18 cellular contexts compared by ENCODE assay signal in the genomic region with DNA sequence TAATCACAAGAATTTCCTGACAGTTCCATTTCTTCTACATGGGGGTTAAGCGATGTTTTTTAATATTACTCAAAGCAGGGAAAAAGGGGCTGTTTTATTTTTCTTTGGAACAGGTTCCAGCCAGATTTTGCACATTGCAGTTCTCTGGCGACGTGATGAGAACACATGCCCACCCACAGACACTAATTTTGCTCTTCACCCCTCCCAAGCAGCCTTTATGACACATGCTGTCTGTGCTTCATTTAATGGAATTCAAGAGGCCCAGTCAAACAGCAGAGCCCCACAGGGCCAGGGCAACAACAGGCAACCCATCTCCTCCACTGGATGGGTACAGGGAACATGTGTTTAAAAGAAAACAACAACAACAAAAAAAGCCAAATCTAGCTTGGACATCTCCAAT.
DNase-seq lines count a peak whose midpoint lies in the region; ATAC-seq, FAIRE-seq and TF ChIP-seq lines count a peak whose summit lies in the region.
"Had no signal": no experiment of that assay in that cellular context is flagged by ENCODE, and none has a peak within 500 bp of the region (broad histone marks: within the 10 kb centered on the region; RNA-seq: fewer than 3 reads in every experiment).

No MANE protein-coding gene starts in this region.

- no peak for DNase-seq in activated T-cell treated with anti-CD3 and anti-CD28 coated beads, Interleukin-2, amount 50 U/mL, for 24 hours
- DNase-seq in activated T-cell treated with anti-CD3 and anti-CD28 coated beads for 4 hours (no peak), SJSA1 (ENCODE audit: low read depth in 1 of 2, low spot score in 2 of 2) (peak; percentile 71 to 72), foreskin fibroblast (peak; percentile 48 to 68), frontal cortex (ENCODE audit: low spot score in 2 of 2) (no peak), cortex of kidney (lab: John Stamatoyannopoulos, UW) (no peak), NCI-H226 (no peak)
- DNase-seq in stimulated activated effector memory CD8-positive, alpha-beta T cell treated with anti-CD3 and anti-CD28 coated beads, Interleukin-12 subunit alpha, Interleukin-12 subunit beta, amount 100 ng/mL, for 72 hours (ENCODE audit: low spot score in 2 of 2): peak in 1 of 2 donors; percentile 47
- DNase-seq: activated CD8-positive, alpha-beta memory T cell treated with anti-CD3 and anti-CD28 coated beads for 24 hours; activated naive CD4-positive, alpha-beta T cell treated with anti-CD3 and anti-CD28 coated beads, Interleukin-2, amount 50 U/mL, for 16 hours; AML-193; MV-4-11; pancreas; T1000; uterus had no signal

- peak overlapping the region; percentile 24 for H3K27ac Mint-ChIP-seq in activated T-cell treated with anti-CD3 and anti-CD28 coated beads, Interleukin-2, amount 50 U/mL, for 24 hours
- peak overlapping the region; percentile 59 for H3K27ac Mint-ChIP-seq in stimulated activated effector memory CD8-positive, alpha-beta T cell treated with anti-CD3 and anti-CD28 coated beads, Interleukin-12 subunit alpha, Interleukin-12 subunit beta, amount 100 ng/mL, for 72 hours

- TF ChIP-seq CTCF in foreskin fibroblast (IDR thresholded peaks at IDR 0.05; ENCODE audit: low read depth, low read length): no peak

- no peak for FAIRE-seq in frontal cortex (lab: Jason Lieb, UNC)
- FAIRE-seq: G401.6, pancreas had no signal

- H3K27ac ChIP-seq in SJSA1: peak overlapping the region; percentile 73
- H3K27ac ChIP-seq: pancreas, uterus had no signal

- H3K9me3 Mint-ChIP-seq in activated T-cell treated with anti-CD3 and anti-CD28 coated beads, Interleukin-2, amount 50 U/mL, for 24 hours: no peaks in the 10 kb centered on the region
- no peaks in the 10 kb centered on the region for H3K9me3 Mint-ChIP-seq in stimulated activated effector memory CD8-positive, alpha-beta T cell treated with anti-CD3 and anti-CD28 coated beads, Interleukin-12 subunit alpha, Interleukin-12 subunit beta, amount 100 ng/mL, for 72 hours

- peaks cover 10% of the 10 kb centered on the region for H3K27me3 Mint-ChIP-seq in activated T-cell treated with anti-CD3 and anti-CD28 coated beads, Interleukin-2, amount 50 U/mL, for 24 hours

- peak; percentile 16 for ATAC-seq in stimulated activated effector memory CD8-positive, alpha-beta T cell treated with anti-CD3 and anti-CD28 coated beads, Interleukin-12 subunit alpha, Interleukin-12 subunit beta, amount 100 ng/mL, for 72 hours
- ATAC-seq: pancreas had no signal

- peaks cover 47% of the 10 kb centered on the region for H3K4me1 Mint-ChIP-seq in activated T-cell treated with anti-CD3 and anti-CD28 coated beads, Interleukin-2, amount 50 U/mL, for 24 hours (ENCODE audit: low read depth)
- H3K4me1 Mint-ChIP-seq in stimulated activated effector memory CD8-positive, alpha-beta T cell treated with anti-CD3 and anti-CD28 coated beads, Interleukin-12 subunit alpha, Interleukin-12 subunit beta, amount 100 ng/mL, for 72 hours: peaks cover 44% of the 10 kb centered on the region

- H3K4me3 Mint-ChIP-seq in activated T-cell treated with anti-CD3 and anti-CD28 coated beads, Interleukin-2, amount 50 U/mL, for 24 hours: no peak overlapping the region
- H3K4me3 Mint-ChIP-seq in stimulated activated effector memory CD8-positive, alpha-beta T cell treated with anti-CD3 and anti-CD28 coated beads, Interleukin-12 subunit alpha, Interleukin-12 subunit beta, amount 100 ng/mL, for 72 hours: peak overlapping the region; percentile 35

- H3K9me3 ChIP-seq in SJSA1 (replicated peaks): no peaks in the 10 kb centered on the region
- H3K9me3 ChIP-seq: HAP-1, pancreas, uterus had no signal

- H3K4me1 ChIP-seq in SJSA1 (replicated peaks): peaks cover 85% of the 10 kb centered on the region

- H3K4me3 ChIP-seq in SJSA1 (no peak overlapping the region), foreskin fibroblast (ENCODE audit: low read depth in 1 of 2, low read length in 2 of 2) (no peak overlapping the region)
- H3K4me3 ChIP-seq: HAP-1, lung, pancreas, uterus had no signal

- no peaks in the 10 kb centered on the region for H3K36me3 ChIP-seq in SJSA1
- H3K36me3 ChIP-seq: HAP-1, pancreas, uterus had no signal

- no peaks in the 10 kb centered on the region for H3K27me3 ChIP-seq in SJSA1 (replicated peaks)
- H3K27me3 ChIP-seq: pancreas, uterus had no signal

- no peaks in the 10 kb centered on the region for H3K36me3 Mint-ChIP-seq in activated T-cell treated with anti-CD3 and anti-CD28 coated beads, Interleukin-2, amount 50 U/mL, for 24 hours (ENCODE audit: low read depth)
- H3K36me3 Mint-ChIP-seq in stimulated activated effector memory CD8-positive, alpha-beta T cell treated with anti-CD3 and anti-CD28 coated beads, Interleukin-12 subunit alpha, Interleukin-12 subunit beta, amount 100 ng/mL, for 72 hours: no peaks in the 10 kb centered on the region

Comparison
In these comparisons a context has a peak if more than half of its experiments do, and no peak if none do; other contexts are left out.
1. DNase-seq: peak in SJSA1 (2 of 2) and foreskin fibroblast (2 of 2); none in activated T-cell treated with anti-CD3 and anti-CD28 coated beads, Interleukin-2, amount 50 U/mL, for 24 hours (single experiment), activated T-cell treated with anti-CD3 and anti-CD28 coated beads for 4 hours (single experiment), frontal cortex (0 of 2), cortex of kidney (single experiment) and NCI-H226 (single experiment).